ENCODE assay signal across 31 cellular contexts in the genomic region with DNA sequence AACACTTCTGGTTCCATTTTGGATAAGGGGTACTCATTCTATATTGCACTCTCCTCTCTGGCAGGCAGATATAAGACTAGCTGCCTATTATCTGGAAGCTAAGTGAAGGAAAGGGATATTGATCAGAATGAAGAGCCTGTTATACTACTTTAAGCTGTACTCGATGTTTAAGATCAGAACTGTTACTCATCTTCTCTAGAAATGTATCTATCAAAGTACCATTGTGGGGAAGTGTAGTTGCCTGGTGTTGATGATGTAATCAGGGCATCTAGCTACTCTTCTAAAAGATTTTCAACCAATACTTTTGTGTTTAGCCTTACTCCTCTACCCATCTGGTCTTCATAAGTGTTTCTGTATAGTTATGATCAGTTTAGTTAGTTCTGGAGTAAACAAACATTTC. TPM values are rescaled to one million over a fixed set of nuclear protein-coding genes. Genes with fewer than 3 reads are reported as not detected.
DNase-seq lines count a peak whose midpoint lies in the region; ATAC-seq, FAIRE-seq and TF ChIP-seq lines count a peak whose summit lies in the region.
"Had no signal": no experiment of that assay in that cellular context is flagged by ENCODE, and none has a peak within 500 bp of the region (broad histone marks: within the 10 kb centered on the region; RNA-seq: fewer than 3 reads in every experiment).

No MANE protein-coding gene starts in this region.

- no peaks in the 10 kb centered on the region for H3K9me3 Mint-ChIP-seq in activated T-cell treated with anti-CD3 and anti-CD28 coated beads, Interleukin-2, amount 50 U/mL, for 24 hours
- H3K9me3 Mint-ChIP-seq: CD8-positive, alpha-beta T cell had no signal

- in situ Hi-C loops in K562 (cut with MboI): no loop called here

- H3K36me3 ChIP-seq in K562 (ENCODE audit: control insufficient read depth, insufficient read depth, low read length): no peaks in the 10 kb centered on the region; the same call in 2 of the 3 replicates
- H3K36me3 ChIP-seq: HAP-1 had no signal

- no peak overlapping the region for H3K9ac ChIP-seq in K562 (ENCODE audit: insufficient read depth in 1 of 2, low read depth in 2 of 2, low read length in 2 of 2)
- H3K9ac ChIP-seq: KMS-11 had no signal

- no peaks in the 10 kb centered on the region for H3K9me1 ChIP-seq in K562 (ENCODE audit: control insufficient read depth, insufficient read depth, low read length)

- H2AFZ ChIP-seq in K562 (ENCODE audit: low read depth, low read length): no peak overlapping the region

- H3K9me3 ChIP-seq in A549: no peaks in the 10 kb centered on the region
- H3K9me3 ChIP-seq in K562 (replicated peaks; ENCODE audit: control insufficient read depth, insufficient read depth, low read depth, low read length): no peaks in the 10 kb centered on the region
- H3K9me3 ChIP-seq: Caco-2, HAP-1 had no signal

- H4K20me1 ChIP-seq in K562 (replicated peaks; ENCODE audit: control insufficient read depth, insufficient read depth, low read length): no peaks in the 10 kb centered on the region

- H3K27ac Mint-ChIP-seq in activated T-cell treated with anti-CD3 and anti-CD28 coated beads, Interleukin-2, amount 50 U/mL, for 24 hours: peak overlapping the region; percentile 30
- H3K27ac Mint-ChIP-seq: B cell; CD8-positive, alpha-beta T cell had no signal

- CTCF ChIA-PET in A549 (lab: Yijun Ruan, JAX) (interaction anchor here (1.4 to 1.6 kb wide), 2 partner anchors 25 to 76 kb away, joined by 4 to 5 read pairs; no protein-coding TSS in a partner anchor), K562 (lab: Yijun Ruan, JAX; ENCODE audit: low intra/inter-chr PET ratio) (no interaction called here)

- TF ChIP-seq CTCF in A549 (IDR thresholded peaks at IDR 0.05): no peak
- no peak for TF ChIP-seq CTCF in D721Med (IDR thresholded peaks at IDR 0.05; ENCODE audit: insufficient read depth, missing control alignments)
- no peak for TF ChIP-seq CTCF in K562 (IDR thresholded peaks at IDR 0.05 in 2 of 3, conservative IDR thresholded peaks at IDR 0.05 in 1 of 3; ENCODE audit: insufficient read depth in 2 of 3, low read depth in 1 of 3, low read length in 3 of 3)

- FAIRE-seq in A549 (lab: Jason Lieb, UNC) (peak; percentile 63), D721Med (lab: Jason Lieb, UNC) (peak; percentile 6), K562 (lab: Jason Lieb, UNC) (no peak)
- FAIRE-seq: GM12891, HTR-8/SVneo had no signal

- no peak for ATAC-seq in A549
- ATAC-seq in K562: no peak
- ATAC-seq: CD8-positive, alpha-beta T cell; Panc1 had no signal

- H3K79me2 ChIP-seq in K562 (ENCODE audit: control insufficient read depth, insufficient read depth, low read length): peaks cover 32% of the 10 kb centered on the region

- TF ChIP-seq POLR2A in A549 (IDR thresholded peaks at IDR 0.05; ENCODE audit: low read length): no peak
- TF ChIP-seq POLR2A in K562 (conservative IDR thresholded peaks at IDR 0.05): no peak

- no peaks in the 10 kb centered on the region for H3K27me3 ChIP-seq in K562 (ENCODE audit: control insufficient read depth in 2 of 2, insufficient read depth in 2 of 2, low read length in 2 of 2)

- H3K36me3 Mint-ChIP-seq in activated T-cell treated with anti-CD3 and anti-CD28 coated beads, Interleukin-2, amount 50 U/mL, for 24 hours (ENCODE audit: low read depth): peaks cover 19% of the 10 kb centered on the region

- TF ChIP-seq EP300 in A549 (IDR thresholded peaks at IDR 0.05) (no peak), K562 (IDR thresholded peaks at IDR 0.05; ENCODE audit: low read length) (no peak)

- no peak overlapping the region for H3K4me2 ChIP-seq in A549
- no peak overlapping the region for H3K4me2 ChIP-seq in K562 (ENCODE audit: insufficient read depth, low read length)
- H3K4me2 ChIP-seq: KMS-11 had no signal

- DNase-seq in activated T-cell treated with anti-CD3 and anti-CD28 coated beads, Interleukin-2, amount 50 U/mL, for 24 hours: no peak
- DNase-seq in activated T-cell treated with anti-CD3 and anti-CD28 coated beads for 4 hours (no peak), A549 (ENCODE audit: low read depth in 1 of 2, low spot score in 1 of 2) (no peak), D721Med (ENCODE audit: insufficient read length, low spot score) (no peak), K562 (ENCODE audit: extremely low read depth in 1 of 4, low spot score in 3 of 4) (no peak), NCI-H774 (lab: John Stamatoyannopoulos, UW) (no peak), epidermal melanocyte (ENCODE audit: insufficient read length, low spot score) (no peak)
- DNase-seq: Caco-2; CD8-positive, alpha-beta T cell; DMS 273 treated with DMSO at 0.1 percent for 48 hours; DMS79; EL; GDM1; GOT3; IMR-90; MM.1S; NCI-H1092; NCI-H1417 treated with DMSO at 0.1 percent for 48 hours; NCI-H1694 treated with DMSO at 0.1 percent for 48 hours; NCI-H2081; NCI-H2227 treated with DMSO at 0.1 percent for 48 hours; NCI-H526 treated with DMSO at 0.1 percent for 48 hours; SHP77 treated with DMSO at 0.1 percent for 48 hours had no signal

- POLR2A ChIA-PET in A549 (lab: Yijun Ruan, JAX) (no interaction called here), K562 (lab: Yijun Ruan, JAX) (interaction anchor here (1.0 kb wide), 1 partner anchor 8 kb away, joined by 4 read pairs; no protein-coding TSS in a partner anchor)

- TF ChIP-seq RAD21 in A549 (conservative IDR thresholded peaks at IDR 0.05 in 1 of 2, IDR thresholded peaks at IDR 0.05 in 1 of 2) (no peak), K562 (CRISPR knock-in tag; conservative IDR thresholded peaks at IDR 0.05 in 1 of 2, IDR thresholded peaks at IDR 0.05 in 1 of 2) (no peak)

- no peak overlapping the region for H3K4me3 Mint-ChIP-seq in activated T-cell treated with anti-CD3 and anti-CD28 coated beads, Interleukin-2, amount 50 U/mL, for 24 hours
- H3K4me3 Mint-ChIP-seq: B cell; CD8-positive, alpha-beta T cell had no signal

- H3K4me1 ChIP-seq in A549: peaks cover 8% of the 10 kb centered on the region
- H3K4me1 ChIP-seq in K562 (replicated peaks in 1 of 2; ENCODE audit: control insufficient read depth in 2 of 2, insufficient read depth in 2 of 2, low read length in 2 of 2): peaks cover 3 to 14% of the 10 kb centered on the region in 2 experiments; a peak in 2 of 5 replicates
- H3K4me1 ChIP-seq: Caco-2 had no signal

- H3K4me3 ChIP-seq in A549 (no peak overlapping the region), K562 (no peak overlapping the region)
- H3K4me3 ChIP-seq: HAP-1 had no signal

- intact Hi-C loops in K562 (cut with micrococcal nuclease): no loop called here

- H3K4me1 Mint-ChIP-seq in activated T-cell treated with anti-CD3 and anti-CD28 coated beads, Interleukin-2, amount 50 U/mL, for 24 hours (ENCODE audit: low read depth): peaks cover 48% of the 10 kb centered on the region

- WGBS in A549 (ENCODE audit: missing lambda C conversion rate): 84% methylated on average over 1 of the region's 1 CpG
- 38% methylated on average over 1 of the region's 1 CpG for WGBS in K562 (ENCODE audit: insufficient coverage, low coverage, missing lambda C conversion rate)

- BruUV-seq in K562 (replicated peaks; lab: Mats Ljungman, UMichigan): no TSS peak

- H3K27ac ChIP-seq in A549: no peak overlapping the region
- no peak overlapping the region for H3K27ac ChIP-seq in K562 (ENCODE audit: extremely low read depth, low read depth, low read length)
- H3K27ac ChIP-seq: C4-2B, KMS-11, RWPE1 had no signal

- H3K27me3 Mint-ChIP-seq in activated T-cell treated with anti-CD3 and anti-CD28 coated beads, Interleukin-2, amount 50 U/mL, for 24 hours: no peaks in the 10 kb centered on the region
- H3K27me3 Mint-ChIP-seq: B cell had no signal

RNA-seq across cellular contexts. Expression of a gene that starts 5.8 kb away (rescaled TPM):
- polyA plus RNA-seq in A549 (2011; rRNA removed) (10.0 and 15.7 TPM in 2 replicates), A549 (2017; fragmentation: RNase III; extraction: RNeasy Plus Mini Kit Qiagen cat#74134 plus additional on column Dnase treatment) (6.2 to 6.7 TPM (median 6.5 TPM) in 3 replicates), K562 (2011; rRNA removed) (8.7 and 15.3 TPM in 2 replicates), K562 (2014; fragmentation: Illumina TruSeq; extraction: Trizol) (7.6 and 8.8 TPM in 2 replicates), K562 (2014; fragmentation: Nextera tagmentation; extraction: Ambion mirVana) (1 to 10 TPM; 1.6 to 1.8 TPM), K562 (2014; rRNA removed) (7.3 and 8.6 TPM in 2 replicates)
- polyA plus RNA-seq in A549 (2012; cell fraction: cytosol; rRNA removed): 3.7 and 4.3 TPM in 2 replicates
- 2.4 and 3.2 TPM in 2 replicates for polyA plus RNA-seq in A549 (2012; cell fraction: nucleus; rRNA removed)
- 9.4 and 10.2 TPM in 2 replicates for polyA minus RNA-seq in A549 (2011; rRNA and poly(A)+ RNA removed)
- total RNA-seq in K562 (2011; cell fraction: chromatin; rRNA removed; ENCODE audit: low replicate concordance): 22.9 and 51.6 TPM in 2 replicates
- 16.5 and 18.6 TPM in 2 replicates for total RNA-seq in K562 (2011; cell fraction: nucleolus; rRNA removed)
- 28.8 and 48.7 TPM in 2 replicates for total RNA-seq in K562 (2011; cell fraction: nucleoplasm; rRNA removed)
- total RNA-seq in K562 (2014; rRNA removed) (5.2 and 13.3 TPM in 2 replicates), K562 (2014; rRNA removed; fragmentation: Illumina TruSeq; extraction: Trizol) (9.7 and 10.0 TPM in 2 replicates), K562 (2015; rRNA removed; fragmentation: Illumina TruSeq; extraction: Trizol) (6.6 and 7.4 TPM in 2 replicates), K562 (2021) (8.5 and 8.8 TPM in 2 replicates)
- 2.9 and 7.0 TPM in 2 replicates for polyA plus RNA-seq in K562 (2011; cell fraction: cytosol; rRNA removed)
- polyA plus RNA-seq in K562 (2011; cell fraction: nucleus; rRNA removed): 8.6 TPM in 2 replicates
- 6.3 and 7.5 TPM in 2 replicates for polyA plus RNA-seq in K562 (2012)
- polyA minus RNA-seq in K562 (2011; rRNA and poly(A)+ RNA removed): 16.1 and 18.8 TPM in 2 replicates
- polyA minus RNA-seq in K562 (2011; cell fraction: cytosol; rRNA and poly(A)+ RNA removed): 5.5 and 6.3 TPM in 2 replicates
- 27.3 and 41.9 TPM in 2 replicates for polyA minus RNA-seq in K562 (2011; cell fraction: nucleus; rRNA and poly(A)+ RNA removed)

RNA-seq across cellular contexts. Expression of a gene that starts 6.3 kb away (rescaled TPM):
- polyA plus RNA-seq in A549 (2011; rRNA removed) (78.8 and 92.7 TPM in 2 replicates), A549 (2017; fragmentation: RNase III; extraction: RNeasy Plus Mini Kit Qiagen cat#74134 plus additional on column Dnase treatment) (28.7 to 31.1 TPM (median 29.6 TPM) in 3 replicates), K562 (2011; rRNA removed) (48.0 and 58.9 TPM in 2 replicates), K562 (2014; fragmentation: Illumina TruSeq; extraction: Trizol) (32.5 and 42.4 TPM in 2 replicates), K562 (2014; fragmentation: Nextera tagmentation; extraction: Ambion mirVana) (10 to 100 TPM; 11.6 to 27.2 TPM), K562 (2014; rRNA removed) (24.3 and 26.7 TPM in 2 replicates)
- 10.6 and 10.9 TPM in 2 replicates for polyA plus RNA-seq in A549 (2012; cell fraction: cytosol; rRNA removed)
- 7.5 and 11.2 TPM in 2 replicates for polyA plus RNA-seq in A549 (2012; cell fraction: nucleus; rRNA removed)
- 28.5 and 29.6 TPM in 2 replicates for polyA minus RNA-seq in A549 (2011; rRNA and poly(A)+ RNA removed)
- 31.9 and 111 TPM in 2 replicates for total RNA-seq in K562 (2011; cell fraction: chromatin; rRNA removed; ENCODE audit: low replicate concordance)
- 14.8 and 23.8 TPM in 2 replicates for total RNA-seq in K562 (2011; cell fraction: nucleolus; rRNA removed)
- total RNA-seq in K562 (2011; cell fraction: nucleoplasm; rRNA removed): 47.1 and 80.1 TPM in 2 replicates
- total RNA-seq in K562 (2014; rRNA removed) (19.7 and 24.1 TPM in 2 replicates), K562 (2014; rRNA removed; fragmentation: Illumina TruSeq; extraction: Trizol) (34.5 and 38.5 TPM in 2 replicates), K562 (2015; rRNA removed; fragmentation: Illumina TruSeq; extraction: Trizol) (25.3 and 26.9 TPM in 2 replicates), K562 (2021) (31.2 and 31.8 TPM in 2 replicates)
- polyA plus RNA-seq in K562 (2011; cell fraction: cytosol; rRNA removed): 9.4 and 20.7 TPM in 2 replicates
- 40.9 and 70.4 TPM in 2 replicates for polyA plus RNA-seq in K562 (2011; cell fraction: nucleus; rRNA removed)
- 19.6 and 40.4 TPM in 2 replicates for polyA plus RNA-seq in K562 (2012)
- polyA minus RNA-seq in K562 (2011; rRNA and poly(A)+ RNA removed): 59.9 and 61.1 TPM in 2 replicates
- polyA minus RNA-seq in K562 (2011; cell fraction: cytosol; rRNA and poly(A)+ RNA removed): 19.4 and 25.0 TPM in 2 replicates
- 21.3 and 44.3 TPM in 2 replicates for polyA minus RNA-seq in K562 (2011; cell fraction: nucleus; rRNA and poly(A)+ RNA removed)
